In genomic region chr17:77287432-77288068, GRCh38 we compare ENCODE assay signal across 9 cellular contexts.
DNase-seq lines count a peak whose midpoint lies in the region; ATAC-seq and TF ChIP-seq lines count a peak whose summit lies in the region.
"Had no signal": no experiment of that assay in that cellular context is flagged by ENCODE, and none has a peak within 500 bp of the region (broad histone marks: within the 10 kb centered on the region; RNA-seq: fewer than 3 reads in every experiment).

No MANE protein-coding gene starts in this region.

- DNase-seq in NCI-H2107 treated with DMSO at 0.1 percent for 48 hours (lab: John Stamatoyannopoulos, UW; ENCODE audit: unreplicated experiment): peak; percentile 69
- no peak for DNase-seq in NCI-H2107 (lab: John Stamatoyannopoulos, UW)
- peak; percentile 90 for DNase-seq in left lobe of liver (ENCODE audit: low spot score)
- DNase-seq in T-cell: no peak

- no peak for TF ChIP-seq CTCF in brain (conservative IDR thresholded peaks at IDR 0.05)

- peaks cover 12% of the 10 kb centered on the region for H3K27me3 Mint-ChIP-seq in brain
- peaks cover 0 to 2% of the 10 kb centered on the region in 2 donors for H3K27me3 Mint-ChIP-seq in T-cell

- H3K4me1 Mint-ChIP-seq in brain: peaks cover 32% of the 10 kb centered on the region
- peaks cover 0 to 4% (median 2%) of the 10 kb centered on the region in 3 donors for H3K4me1 Mint-ChIP-seq in T-cell

- H3K27ac Mint-ChIP-seq in brain (peak overlapping the region in 4 of 5 experiments; percentile 45 to 94 (median 79)), T-cell (no peak overlapping the region)

- peak overlapping the region in 1 of 5 experiments; percentile 51 for H3K4me3 Mint-ChIP-seq in brain
- no peak overlapping the region for H3K4me3 Mint-ChIP-seq in T-cell

- no peaks in the 10 kb centered on the region for H3K4me1 ChIP-seq in urinary bladder (ENCODE audit: insufficient read depth)

- 35% methylated on average over 11 of the region's 11 CpGs for WGBS in urinary bladder

- H3K36me3 ChIP-seq in urinary bladder (ENCODE audit: insufficient read depth): no peaks in the 10 kb centered on the region

- H3K9me3 Mint-ChIP-seq in brain (peaks cover 0 to 4% (median 0%) of the 10 kb centered on the region in 5 experiments), T-cell (no peaks in the 10 kb centered on the region)

- H3K36me3 Mint-ChIP-seq in brain (no peaks in the 10 kb centered on the region), T-cell (no peaks in the 10 kb centered on the region)

- ATAC-seq in left lobe of liver: peak; percentile 49
- no peak for ATAC-seq in T-cell (replicated peaks in 1 of 4)
- ATAC-seq in HG02759 (IDR thresholded peaks at IDR 0.05; ENCODE audit: unreplicated experiment): no peak
- no peak for ATAC-seq in HG02885 (IDR thresholded peaks at IDR 0.05; ENCODE audit: poor library complexity, unreplicated experiment)

- CTCF ChIA-PET in T-cell (lab: Charles Lee): no interaction called here

- no peak overlapping the region for H3K4me3 ChIP-seq in urinary bladder (ENCODE audit: low read depth, low read length)
- H3K4me3 ChIP-seq: BLaER1 had no signal

- POLR2A ChIA-PET in T-cell (lab: Charles Lee): no interaction called here

- peak overlapping the region; percentile 79 for H3K27ac ChIP-seq in urinary bladder (ENCODE audit: low read depth)
- H3K27ac ChIP-seq: BLaER1 had no signal

Comparison
In these comparisons a context has a peak if more than half of its experiments do, and no peak if none do; other contexts are left out.
1. DNase-seq: peak in NCI-H2107 treated with DMSO at 0.1 percent for 48 hours (single experiment) and left lobe of liver (single experiment); none in NCI-H2107 (single experiment) and T-cell (0 of 34).
2. H3K27ac Mint-ChIP-seq: peak in brain (4 of 5); none in T-cell (0 of 2).